In genomic region chr7:135662373-135663114, GRCh38 we compare ENCODE assay signal across 8 cellular contexts. TPM values are rescaled to one million over a fixed set of nuclear protein-coding genes. Genes with fewer than 3 reads are reported as not detected.
DNase-seq lines count a peak whose midpoint lies in the region; ATAC-seq, FAIRE-seq and TF ChIP-seq lines count a peak whose summit lies in the region.

Gene STMP1, plus strand, starts transcription at chr7:135662514.

- peak within 1 kb of the TSS; percentile 11 for H4K91ac ChIP-seq in H1 (replicated peaks; ENCODE audit: insufficient read length, low read length)

- intact Hi-C loops in Calu3 (cut with micrococcal nuclease; ENCODE audit: unreplicated experiment), result no loop called here

- H3K27me3 ChIP-seq in H1 (replicated peaks in 1 of 4; ENCODE audit: control insufficient read depth in 3 of 4, extremely low read depth in 1 of 4, insufficient read depth in 3 of 4, low read length in 3 of 4) (no peaks in the 10 kb centered on the region), mesendoderm (ENCODE audit: insufficient read depth, low read length, poor library complexity) (no peaks in the 10 kb centered on the region)

- peaks cover 2% of the 10 kb centered on the region; the same call in 1 of the 2 replicates for H3K23me2 ChIP-seq in H1 (ENCODE audit: low read depth, low read length)

- H3K36me3 Mint-ChIP-seq in Calu3 (ENCODE audit: insufficient read depth, unreplicated experiment), result peaks cover 23% of the 10 kb centered on the region
- H3K36me3 Mint-ChIP-seq in activated CD8-positive, alpha-beta memory T cell treated with anti-CD3 and anti-CD28 coated beads, Interleukin-2, amount 10 ng/mL, durations not matched to agents 7 days and 5 days, result peaks cover 10% of the 10 kb centered on the region

- H2AK5ac ChIP-seq in H1 (ENCODE audit: low read depth, low read length), result peak within 1 kb of the TSS; percentile 59; the same call in 1 of the 2 replicates
- peak within 1 kb of the TSS; percentile 40 for H2AK5ac ChIP-seq in mesendoderm (ENCODE audit: low read length)

- peak; percentile 97 for ATAC-seq in GM21381 (IDR thresholded peaks at IDR 0.05; ENCODE audit: unreplicated experiment)
- ATAC-seq in activated CD8-positive, alpha-beta memory T cell treated with anti-CD3 and anti-CD28 coated beads, Interleukin-2, amount 10 ng/mL, durations not matched to agents 7 days and 5 days, result peak; percentile 98

- no TSS peak for BruUV-seq in Calu3 (replicated peaks; lab: Mats Ljungman, UMichigan)

- FAIRE-seq in H1 (lab: Jason Lieb, UNC), result no peak

- peak; percentile 90 to 93 for TF ChIP-seq POLR2A in H1 (IDR thresholded peaks at IDR 0.05; ENCODE audit: control extremely low read depth in 1 of 2, low read depth in 2 of 2, low read length in 2 of 2)

- no peaks in the 10 kb centered on the region for H3K9me3 Mint-ChIP-seq in Calu3 (ENCODE audit: low read depth, unreplicated experiment)
- no peaks in the 10 kb centered on the region for H3K9me3 Mint-ChIP-seq in activated CD8-positive, alpha-beta memory T cell treated with anti-CD3 and anti-CD28 coated beads, Interleukin-2, amount 10 ng/mL, durations not matched to agents 7 days and 5 days (ENCODE audit: low read depth)

- H4K5ac ChIP-seq in H1 (ENCODE audit: insufficient read length, low read depth, low read length), result peak within 1 kb of the TSS; percentile 91
- H4K5ac ChIP-seq in mesendoderm (ENCODE audit: low read length), result peak within 1 kb of the TSS; percentile 62

- CTCF ChIA-PET in Calu3 (lab: Charles Lee), result no interaction called here
- CTCF ChIA-PET in activated CD8-positive, alpha-beta memory T cell treated with anti-CD3 and anti-CD28 coated beads, Interleukin-2, amount 10 ng/mL, durations not matched to agents 7 days and 5 days (lab: Charles Lee), result interaction anchor here (0.6 to 6.7 kb wide), 16 partner anchors 9 to 388 kb away, joined by 3 to 42 read pairs (median 5); partner anchors contain the start of gene NUP205
- CTCF ChIA-PET in H1 (lab: Charles Lee; ENCODE audit: partially characterized antibody), result interaction anchor here (0.6 to 5.8 kb wide), 13 partner anchors 11 to 955 kb away, joined by 3 to 55 read pairs (median 4); no protein-coding TSS in a partner anchor

- H2BK5ac ChIP-seq in H1 (ENCODE audit: low read depth, low read length) (peak within 1 kb of the TSS; percentile 88), mesendoderm (ENCODE audit: low read length) (peak within 1 kb of the TSS; percentile 61)

- peak within 1 kb of the TSS; percentile 93 for H3K27ac Mint-ChIP-seq in Calu3 (ENCODE audit: unreplicated experiment)
- H3K27ac Mint-ChIP-seq in activated CD8-positive, alpha-beta memory T cell treated with anti-CD3 and anti-CD28 coated beads, Interleukin-2, amount 10 ng/mL, durations not matched to agents 7 days and 5 days, result peak within 1 kb of the TSS; percentile 86

- peaks cover 13% of the 10 kb centered on the region for H3K4me1 Mint-ChIP-seq in Calu3 (ENCODE audit: low read depth, unreplicated experiment)
- H3K4me1 Mint-ChIP-seq in activated CD8-positive, alpha-beta memory T cell treated with anti-CD3 and anti-CD28 coated beads, Interleukin-2, amount 10 ng/mL, durations not matched to agents 7 days and 5 days, result peaks cover 33% of the 10 kb centered on the region

- no peak within 1 kb of the TSS for H3K14ac ChIP-seq in H1 (ENCODE audit: insufficient read length)

- H3K79me1 ChIP-seq in H1 (ENCODE audit: low read depth, low read length) (no peaks in the 10 kb centered on the region), mesendoderm (ENCODE audit: low read length) (no peaks in the 10 kb centered on the region)

- H2BK15ac ChIP-seq in H1 (ENCODE audit: low read length) (0 out of 2 replicates have a peak within 1 kb of the TSS, but pooled peaks have one; percentile 88), mesendoderm (replicated peaks; ENCODE audit: low read depth) (no peak within 1 kb of the TSS)

- peak; percentile 42 to 46; a peak in 2 of 4 replicates for TF ChIP-seq RAD21 in H1 (IDR thresholded peaks at IDR 0.05 in 1 of 2, conservative IDR thresholded peaks at IDR 0.05 in 1 of 2; ENCODE audit: low read depth in 2 of 2, low read length in 2 of 2)

- H3K4me2 ChIP-seq in H1 (ENCODE audit: insufficient read depth in 1 of 2, low read depth in 2 of 2, low read length in 2 of 2) (peak within 1 kb of the TSS; percentile 70), mesendoderm (ENCODE audit: low read length) (peak within 1 kb of the TSS; percentile 91)

- H3K4ac ChIP-seq in H1 (replicated peaks; ENCODE audit: insufficient read length, low read depth, low read length) (peak within 1 kb of the TSS; percentile 88), mesendoderm (ENCODE audit: low read depth, low read length) (peak within 1 kb of the TSS; percentile 43)

- 3% methylated on average over 55 of the region's 60 CpGs; no CpG with 5 or more reads in 1 of the 2 experiments for WGBS in H1 (ENCODE audit: extremely low coverage in 1 of 2, insufficient coverage in 1 of 2, insufficient read length in 1 of 2, insufficient replicate concordance in 2 of 2, low coverage in 1 of 2, low lambda C conversion rate in 2 of 2, missing lambda C conversion rate in 1 of 2), 2 experiments
- WGBS in mesendoderm (ENCODE audit: extremely low coverage, insufficient coverage, low lambda C conversion rate), result no CpG with 5 or more reads among the region's 60 CpGs

- peak within 1 kb of the TSS; percentile 87 to 95 (median 93) for H3K4me3 ChIP-seq in H1 (ENCODE audit: extremely low read depth in 1 of 4, insufficient read depth in 2 of 4, low read depth in 3 of 4, low read length in 4 of 4)
- H3K4me3 ChIP-seq in mesendoderm (ENCODE audit: low read length), result peak within 1 kb of the TSS; percentile 93

- H3K18ac ChIP-seq in H1 (ENCODE audit: extremely low read depth, low read length) (peak within 1 kb of the TSS; percentile 99), mesendoderm (ENCODE audit: low read length) (peak within 1 kb of the TSS; percentile 100)

- DNase-seq in Calu3, result peak; percentile 98
- DNase-seq in HUDEP-2 (lab: John Stamatoyannopoulos, UW; ENCODE audit: unreplicated experiment in 76 of 76), result peak; percentile 30 to 98 (median 91)
- peak; percentile 66 for DNase-seq in NOMO-1 treated with DMSO at 0.1 percent for 48 hours (lab: John Stamatoyannopoulos, UW; ENCODE audit: unreplicated experiment)
- peak; percentile 96 for DNase-seq in activated CD8-positive, alpha-beta memory T cell treated with anti-CD3 and anti-CD28 coated beads, Interleukin-2, amount 10 ng/mL, durations not matched to agents 7 days and 5 days
- peak; percentile 92 to 98 for DNase-seq in H1 (ENCODE audit: low read depth in 1 of 2, low spot score in 2 of 2)
- DNase-seq in mesendoderm, result peak; percentile 97
- peak; percentile 92 for DNase-seq in stimulated activated CD8-positive, alpha-beta memory T cell treated with anti-CD3 and anti-CD28 coated beads, Interleukin-12 subunit alpha, Interleukin-12 subunit beta, amount 100 ng/mL, for 4 hours (ENCODE audit: low read depth)

- peak within 1 kb of the TSS; percentile 60 for H3K56ac ChIP-seq in H1 (replicated peaks; ENCODE audit: insufficient read length, low read depth, low read length)
- peak within 1 kb of the TSS; percentile 95 for H3K56ac ChIP-seq in mesendoderm (ENCODE audit: low read length)

- peak within 1 kb of the TSS; percentile 98 for H4K8ac ChIP-seq in H1 (ENCODE audit: extremely low read depth, insufficient read depth, low read length)
- H4K8ac ChIP-seq in mesendoderm (ENCODE audit: low read depth, low read length), result peak within 1 kb of the TSS; percentile 97

- H2BK12ac ChIP-seq in H1 (ENCODE audit: low read depth, low read length), result no peak within 1 kb of the TSS; the same call in 1 of the 2 replicates

- H3K4me1 ChIP-seq in H1 (replicated peaks in 1 of 4; ENCODE audit: control insufficient read depth in 3 of 4, insufficient read depth in 4 of 4, low read length in 3 of 4) (no peaks in the 10 kb centered on the region; a peak in 2 of 7 replicates), mesendoderm (ENCODE audit: control insufficient read depth, low read depth, low read length) (peaks cover 2% of the 10 kb centered on the region)

- peak within 1 kb of the TSS; percentile 87 to 95 (median 92) for H3K9ac ChIP-seq in H1 (replicated peaks in 1 of 4; ENCODE audit: extremely low read depth in 1 of 4, low read depth in 3 of 4, low read length in 3 of 4)
- H3K9ac ChIP-seq in mesendoderm (ENCODE audit: low read length), result peak within 1 kb of the TSS; percentile 98

- no peaks in the 10 kb centered on the region for H3K27me3 Mint-ChIP-seq in Calu3 (ENCODE audit: unreplicated experiment)
- no peaks in the 10 kb centered on the region for H3K27me3 Mint-ChIP-seq in activated CD8-positive, alpha-beta memory T cell treated with anti-CD3 and anti-CD28 coated beads, Interleukin-2, amount 10 ng/mL, durations not matched to agents 7 days and 5 days

- peak within 1 kb of the TSS; percentile 98 for H3K4me3 Mint-ChIP-seq in Calu3 (ENCODE audit: low read depth, unreplicated experiment)
- H3K4me3 Mint-ChIP-seq in activated CD8-positive, alpha-beta memory T cell treated with anti-CD3 and anti-CD28 coated beads, Interleukin-2, amount 10 ng/mL, durations not matched to agents 7 days and 5 days, result peak within 1 kb of the TSS; percentile 90

- no peak for TF ChIP-seq EP300 in H1 (IDR thresholded peaks at IDR 0.05; ENCODE audit: borderline replicate concordance in 1 of 2, low read depth in 2 of 2, low read length in 2 of 2)

- H2AFZ ChIP-seq in H1 (ENCODE audit: low read length), result peak within 1 kb of the TSS; percentile 93; the same call in 1 of the 2 replicates

- H3K36me3 ChIP-seq in H1 (ENCODE audit: control insufficient read depth in 2 of 4, insufficient read depth in 4 of 4, low read length in 3 of 4), result no peaks in the 10 kb centered on the region
- H3K36me3 ChIP-seq in mesendoderm (ENCODE audit: control insufficient read depth, insufficient read depth, low read length), result no peaks in the 10 kb centered on the region

- POLR2A ChIA-PET in H1 (lab: Charles Lee; ENCODE audit: partially characterized antibody), result interaction anchor here (0.8 to 2.2 kb wide), 13 partner anchors 10 to 200 kb away, joined by 3 to 12 read pairs (median 3); no protein-coding TSS in a partner anchor

- H2BK20ac ChIP-seq in H1 (ENCODE audit: low read length), result no peak within 1 kb of the TSS

- H2BK120ac ChIP-seq in H1 (replicated peaks; ENCODE audit: low read depth, low read length) (peak within 1 kb of the TSS; percentile 39), mesendoderm (ENCODE audit: low read depth, low read length) (peak within 1 kb of the TSS; percentile 15)

- H3K23ac ChIP-seq in H1 (ENCODE audit: insufficient read length) (no peak within 1 kb of the TSS), mesendoderm (ENCODE audit: low read length) (peak within 1 kb of the TSS; percentile 67)

- peak within 1 kb of the TSS; percentile 81 for H3K27ac ChIP-seq in H1 (ENCODE audit: low read depth, low read length)
- peak within 1 kb of the TSS; percentile 83 for H3K27ac ChIP-seq in mesendoderm (ENCODE audit: low read depth, low read length)

- H3K79me2 ChIP-seq in H1 (ENCODE audit: control insufficient read depth in 1 of 2, insufficient read depth in 2 of 2, low read length in 2 of 2), result peaks cover 0 to 49% of the 10 kb centered on the region in 2 experiments; a peak in 3 of 4 replicates
- peaks cover 14% of the 10 kb centered on the region for H3K79me2 ChIP-seq in mesendoderm (ENCODE audit: control insufficient read depth, insufficient read depth, low read length)

- H4K20me1 ChIP-seq in H1 (replicated peaks in 1 of 2; ENCODE audit: control insufficient read depth in 1 of 2, insufficient read depth in 2 of 2, low read length in 2 of 2), result no peaks in the 10 kb centered on the region

- no peaks in the 10 kb centered on the region for H3K9me3 ChIP-seq in H1 (ENCODE audit: insufficient read depth in 2 of 2, low read depth in 1 of 2, low read length in 1 of 2)

- peak; percentile 61 for TF ChIP-seq CTCF in Calu3 (IDR thresholded peaks at IDR 0.05; ENCODE audit: unreplicated experiment)
- TF ChIP-seq CTCF in H1 (IDR thresholded peaks at IDR 0.05; ENCODE audit: control extremely low read depth in 1 of 3, insufficient read depth in 1 of 3, low read depth in 1 of 3, low read length in 3 of 3), result peak; percentile 48 to 72 (median 67); a peak in 3 of 4 replicates

RNA-seq across cellular contexts. Expression of gene STMP1, which starts in this region (rescaled TPM):
- 23.8 and 25.6 TPM in 2 replicates for total RNA-seq in Calu3 (2022)
- total RNA-seq in activated CD8-positive, alpha-beta memory T cell treated with anti-CD3 and anti-CD28 coated beads, Interleukin-2, amount 10 ng/mL, durations not matched to agents 7 days and 5 days, result 10 to 100 TPM; 14.4 to 17.5 TPM
- 36.7 and 36.9 TPM in 2 replicates for total RNA-seq in H1 (2021; fragmentation: NEBNext Ultra II Directional; extraction: Animal tissue kit (Norgen Biotek cat#: 25700))
- polyA plus RNA-seq in H1 (2011; rRNA removed), result 14.3 and 22.7 TPM in 2 replicates
- polyA plus RNA-seq in H1 (2011; cell fraction: cytosol; rRNA removed), result 20.7 TPM
- polyA plus RNA-seq in H1 (2011; cell fraction: nucleus; rRNA removed), result 7.9 TPM
- 20.4 to 33.0 TPM (median 21.8 TPM) in 4 replicates for polyA plus RNA-seq in H1 (2012, experiment 1 of 2)
- 14.9 TPM for polyA plus RNA-seq in H1 (2012, experiment 2 of 2)
- 35.3 TPM for polyA plus RNA-seq in H1 (2013, experiment 1 of 2)
- 35.1 TPM for polyA plus RNA-seq in H1 (2013, experiment 2 of 2)
- polyA minus RNA-seq in H1 (2011; rRNA and poly(A)+ RNA removed), result 12.7 and 13.7 TPM in 2 replicates
- 14.7 TPM for polyA minus RNA-seq in H1 (2011; cell fraction: cytosol; rRNA and poly(A)+ RNA removed)
- polyA minus RNA-seq in H1 (2011; cell fraction: nucleus; rRNA and poly(A)+ RNA removed), result 22.0 TPM
- 36.7 TPM for polyA plus RNA-seq in mesendoderm (2013, experiment 1 of 2)
- polyA plus RNA-seq in mesendoderm (2013, experiment 2 of 2), result 36.6 TPM

Comparison
In these comparisons a context has a peak if more than half of its experiments do, and no peak if none do; other contexts are left out.
1. Peak in every context shown above with its lines: DNase-seq, ATAC-seq, H3K4me3 ChIP-seq and H3K27ac ChIP-seq.